13 cellular contexts compared by ENCODE assay signal in the genomic region with DNA sequence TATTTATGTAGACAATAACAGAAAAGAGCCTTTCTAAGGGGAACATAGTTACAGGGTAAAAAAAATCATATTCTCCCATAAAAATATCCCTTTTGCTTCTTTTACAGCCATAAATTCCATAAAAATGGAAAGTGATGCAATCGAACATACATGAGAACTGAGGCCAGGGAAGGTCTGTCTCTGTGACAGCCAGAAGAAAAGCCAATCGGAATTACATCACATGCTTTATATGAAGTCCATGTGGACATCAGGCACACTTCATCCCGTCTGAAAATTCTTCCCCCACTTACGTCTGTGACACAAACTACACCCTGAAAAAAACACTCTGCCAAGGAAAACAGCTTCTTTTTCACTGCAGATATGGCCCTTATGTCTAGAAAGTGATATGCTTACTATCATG.
"Had no signal": no experiment of that assay in that cellular context is flagged by ENCODE, and none has a peak within 500 bp of the region (broad histone marks: within the 10 kb centered on the region; RNA-seq: fewer than 3 reads in every experiment).

No MANE protein-coding gene starts in this region.

- H3K4me3 ChIP-seq: SK-N-MC, transverse colon had no signal

- H3K9ac ChIP-seq: parathyroid adenoma had no signal

- H3K27ac ChIP-seq: neutrophil, parathyroid adenoma, SK-N-MC, transverse colon had no signal

- H3K4me1 ChIP-seq: parathyroid adenoma, transverse colon had no signal

- DNase-seq: activated CD4-positive, alpha-beta T cell treated with anti-CD3 and anti-CD28 coated beads, Interleukin-2, amount 50 U/mL, for 1 hour; activated naive CD8-positive, alpha-beta T cell treated with anti-CD3 and anti-CD28 coated beads for 36 hours; effector memory CD4-positive, alpha-beta T cell; left colon; naive thymus-derived CD8-positive, alpha-beta T cell; stimulated activated CD4-positive, alpha-beta T cell treated with anti-CD3 and anti-CD28 coated beads, Interleukin-15, amount 100 ng/mL, for 24 hours; stimulated activated CD4-positive, alpha-beta T cell treated with anti-CD3 and anti-CD28 coated beads, Interleukin-4, amount 100 ng/mL, for 24 hours; stimulated activated naive CD4-positive, alpha-beta T cell; transverse colon had no signal

- ATAC-seq: activated CD4-positive, CD25-positive, alpha-beta regulatory T cell treated with anti-CD3 and anti-CD28 coated beads, Interleukin-2, amount 50 U/mL, for 24 hours; left colon; naive thymus-derived CD8-positive, alpha-beta T cell had no signal

- H3K36me3 ChIP-seq: neutrophil, transverse colon had no signal

- H3K9me3 ChIP-seq: neutrophil, transverse colon had no signal
